ENCODE assay signal across 22 cellular contexts in the genomic region with DNA sequence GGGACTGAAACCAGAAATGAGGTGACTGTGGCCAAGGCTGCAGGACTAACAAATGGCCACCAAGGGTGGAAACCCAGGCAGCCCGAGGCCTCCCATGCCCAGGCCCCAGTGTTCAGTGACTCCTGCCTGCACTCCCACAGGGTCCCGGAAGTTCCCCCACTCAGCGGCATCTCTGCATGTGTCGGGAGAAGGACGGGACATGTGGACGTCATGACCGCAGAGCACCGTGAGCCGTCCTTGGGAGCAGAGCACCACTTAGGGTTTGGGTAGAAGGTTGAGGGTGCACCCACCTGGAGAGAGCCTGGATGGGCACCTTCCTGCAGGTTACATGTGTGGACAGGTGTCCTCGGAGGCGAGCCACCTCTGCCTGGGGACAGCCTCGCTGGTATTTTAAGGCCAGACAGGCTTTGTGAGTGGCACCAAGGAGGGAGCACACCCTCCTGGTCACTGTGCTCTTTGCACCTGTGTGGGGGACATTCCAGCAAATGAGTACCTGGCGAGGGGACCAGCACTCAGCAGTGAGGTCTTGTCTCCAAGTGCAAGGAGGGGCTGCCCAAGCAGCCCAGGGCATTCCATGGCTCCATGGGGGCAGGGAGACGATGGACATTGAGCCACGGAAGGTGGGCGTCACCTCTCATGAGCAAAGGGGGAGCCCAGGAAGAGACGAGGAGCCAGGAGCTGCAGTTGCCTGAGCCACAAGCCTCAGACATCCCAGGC.
A peak's percentile ranks its signal among the peaks of the same experiment; 100 is the strongest.
DNase-seq lines count a peak whose midpoint lies in the region; ATAC-seq, FAIRE-seq and TF ChIP-seq lines count a peak whose summit lies in the region.
"Had no signal": no experiment of that assay in that cellular context is flagged by ENCODE, and none has a peak within 500 bp of the region (broad histone marks: within the 10 kb centered on the region; RNA-seq: fewer than 3 reads in every experiment).

No MANE protein-coding gene starts in this region.

- H4K20me1 ChIP-seq in H1 (replicated peaks in 1 of 2; ENCODE audit: control insufficient read depth in 1 of 2, insufficient read depth in 2 of 2, low read length in 2 of 2) (no peaks in the 10 kb centered on the region), osteoblast (ENCODE audit: insufficient read depth, low read length) (no peaks in the 10 kb centered on the region), PC-9 (ENCODE audit: insufficient read depth) (no peaks in the 10 kb centered on the region)
- H4K20me1 ChIP-seq: BLaER1 treated with 17β-estradiol and CSF1 and Interleukin-3, amounts not matched to agents 10 nM and 100 nM had no signal

- peaks cover 0 to 4% (median 0%) of the 10 kb centered on the region in 4 experiments; a peak in 2 of 7 replicates for H3K4me1 ChIP-seq in H1 (replicated peaks in 1 of 4; ENCODE audit: control insufficient read depth in 3 of 4, insufficient read depth in 4 of 4, low read length in 3 of 4)
- H3K4me1 ChIP-seq in kidney (ENCODE audit: control insufficient read depth in 1 of 2, insufficient read depth in 1 of 2, low read depth in 1 of 2, low read length in 2 of 2) = no peaks in the 10 kb centered on the region
- no peaks in the 10 kb centered on the region for H3K4me1 ChIP-seq in osteoblast (ENCODE audit: insufficient read depth, low read length)
- H3K4me1 ChIP-seq in PC-9 (replicated peaks; ENCODE audit: insufficient read depth) = no peaks in the 10 kb centered on the region
- H3K4me1 ChIP-seq: A549, Caco-2 had no signal

- TF ChIP-seq EP300 in H1 (IDR thresholded peaks at IDR 0.05; ENCODE audit: borderline replicate concordance in 1 of 2, low read depth in 2 of 2, low read length in 2 of 2) = no peak

- POLR2A ChIA-PET in H1 (lab: Charles Lee; ENCODE audit: partially characterized antibody) (no interaction called here), PC-9 (lab: Charles Lee; ENCODE audit: unreplicated experiment) (no interaction called here)

- H2BK20ac ChIP-seq in H1 (ENCODE audit: low read length) = no peak overlapping the region

- H4K91ac ChIP-seq in H1 (replicated peaks; ENCODE audit: insufficient read length, low read length) = no peak overlapping the region

- H3K27me3 ChIP-seq in H7 (ENCODE audit: control insufficient read depth, insufficient read depth, low read length) (no peaks in the 10 kb centered on the region), H1 (replicated peaks in 1 of 4; ENCODE audit: control insufficient read depth in 3 of 4, extremely low read depth in 1 of 4, insufficient read depth in 3 of 4, low read length in 3 of 4) (no peaks in the 10 kb centered on the region), osteoblast (ENCODE audit: insufficient read depth, low read length) (no peaks in the 10 kb centered on the region), PC-9 (ENCODE audit: insufficient read depth, low read depth) (peaks cover 59% of the 10 kb centered on the region)
- H3K27me3 ChIP-seq: BLaER1 treated with 17β-estradiol and CSF1 and Interleukin-3, amounts not matched to agents 10 nM and 100 nM had no signal

- H3K9me2 ChIP-seq in PC-9 (ENCODE audit: insufficient read depth) = no peaks in the 10 kb centered on the region

- H3K36me3 ChIP-seq in H7 (replicated peaks; ENCODE audit: control insufficient read depth, insufficient read depth, low read length) = no peaks in the 10 kb centered on the region
- no peaks in the 10 kb centered on the region for H3K36me3 ChIP-seq in H1 (ENCODE audit: control insufficient read depth in 2 of 4, insufficient read depth in 4 of 4, low read length in 3 of 4)
- no peaks in the 10 kb centered on the region for H3K36me3 ChIP-seq in kidney (ENCODE audit: control insufficient read depth in 1 of 2, insufficient read depth in 2 of 2, low read length in 2 of 2)
- no peaks in the 10 kb centered on the region for H3K36me3 ChIP-seq in osteoblast (ENCODE audit: insufficient read depth, low read length)
- no peaks in the 10 kb centered on the region for H3K36me3 ChIP-seq in PC-9 (ENCODE audit: low read depth)
- H3K36me3 ChIP-seq: BLaER1 treated with 17β-estradiol and CSF1 and Interleukin-3, amounts not matched to agents 10 nM and 100 nM had no signal

- no peaks in the 10 kb centered on the region for H3K23me2 ChIP-seq in H1 (ENCODE audit: low read depth, low read length)

- no peak overlapping the region for H3K23ac ChIP-seq in H1 (ENCODE audit: insufficient read length)

- no peak overlapping the region for H3K18ac ChIP-seq in H1 (ENCODE audit: extremely low read depth, low read length)

- no peak overlapping the region; the same call in 1 of the 2 replicates for H4K8ac ChIP-seq in H1 (ENCODE audit: extremely low read depth, insufficient read depth, low read length)

- BruUV-seq in PC-9 (replicated peaks; lab: Mats Ljungman, UMichigan) = no TSS peak

- no peak for FAIRE-seq in H1 (lab: Jason Lieb, UNC)
- no peak for FAIRE-seq in kidney (lab: Jason Lieb, UNC)
- FAIRE-seq in frontal cortex (lab: Jason Lieb, UNC) = no peak
- FAIRE-seq: A549, D721Med, G401.6, GM12891 had no signal

- H3K9ac ChIP-seq in H1 (replicated peaks in 1 of 4; ENCODE audit: extremely low read depth in 1 of 4, low read depth in 3 of 4, low read length in 3 of 4) = no peak overlapping the region
- H3K9ac ChIP-seq in kidney (ENCODE audit: low read length in 2 of 2) = no peak overlapping the region
- H3K9ac ChIP-seq: BLaER1 treated with 17β-estradiol and CSF1 and Interleukin-3, amounts not matched to agents 10 nM and 100 nM had no signal

- ATAC-seq in GM19351 (IDR thresholded peaks at IDR 0.05; ENCODE audit: unreplicated experiment) (no peak), HG02571 (IDR thresholded peaks at IDR 0.05; ENCODE audit: unreplicated experiment) (no peak)
- ATAC-seq: A549; CD8-positive, alpha-beta T cell had no signal

- H3K4me3 ChIP-seq in H7 (ENCODE audit: insufficient read depth, low read depth, low read length) = no peak overlapping the region
- no peak overlapping the region for H3K4me3 ChIP-seq in H1 (ENCODE audit: extremely low read depth in 1 of 4, insufficient read depth in 2 of 4, low read depth in 3 of 4, low read length in 4 of 4)
- no peak overlapping the region for H3K4me3 ChIP-seq in kidney (ENCODE audit: low read length in 2 of 2)
- H3K4me3 ChIP-seq in osteoblast (ENCODE audit: insufficient read depth, low read length) = no peak overlapping the region
- no peak overlapping the region for H3K4me3 ChIP-seq in PC-9
- H3K4me3 ChIP-seq: A549; BLaER1 treated with 17β-estradiol and CSF1 and Interleukin-3, amounts not matched to agents 10 nM and 100 nM had no signal

- no peak overlapping the region for H2AK5ac ChIP-seq in H1 (ENCODE audit: low read depth, low read length)

- no peak overlapping the region for H2BK120ac ChIP-seq in H1 (replicated peaks; ENCODE audit: low read depth, low read length)

- H3K9me3 ChIP-seq in H1 (ENCODE audit: insufficient read depth in 2 of 2, low read depth in 1 of 2, low read length in 1 of 2) (no peaks in the 10 kb centered on the region), kidney (ENCODE audit: control insufficient read depth in 1 of 2, low read length in 2 of 2) (no peaks in the 10 kb centered on the region), osteoblast (ENCODE audit: low read depth, low read length) (peaks cover 4% of the 10 kb centered on the region), PC-9 (ENCODE audit: insufficient read depth, low read depth) (no peaks in the 10 kb centered on the region)
- H3K9me3 ChIP-seq: A549; BLaER1 treated with 17β-estradiol and CSF1 and Interleukin-3, amounts not matched to agents 10 nM and 100 nM; Caco-2 had no signal

- WGBS in H1 (ENCODE audit: extremely low coverage in 1 of 2, insufficient coverage in 1 of 2, insufficient read length in 1 of 2, insufficient replicate concordance in 2 of 2, low coverage in 1 of 2, low lambda C conversion rate in 2 of 2, missing lambda C conversion rate in 1 of 2), 2 experiments = 90% methylated on average over 17 of the region's 17 CpGs; no CpG with 5 or more reads in 1 of the 2 experiments

- H2AFZ ChIP-seq in H1 (ENCODE audit: low read length) (no peak overlapping the region; the same call in 1 of the 2 replicates), osteoblast (ENCODE audit: low read length) (no peak overlapping the region), PC-9 (no peak overlapping the region)

- TF ChIP-seq RAD21 in H1 (IDR thresholded peaks at IDR 0.05 in 1 of 2, conservative IDR thresholded peaks at IDR 0.05 in 1 of 2; ENCODE audit: low read depth in 2 of 2, low read length in 2 of 2) = peak; percentile 34 to 35; a peak in 3 of 4 replicates

- H2BK15ac ChIP-seq in H1 (ENCODE audit: low read length) = no peak overlapping the region

- no peak overlapping the region for H3K4me2 ChIP-seq in H1 (ENCODE audit: insufficient read depth in 1 of 2, low read depth in 2 of 2, low read length in 2 of 2)
- no peak overlapping the region for H3K4me2 ChIP-seq in osteoblast (ENCODE audit: insufficient read depth, low read length)
- no peak overlapping the region for H3K4me2 ChIP-seq in PC-9
- H3K4me2 ChIP-seq: A549; BLaER1 treated with 17β-estradiol and CSF1 and Interleukin-3, amounts not matched to agents 10 nM and 100 nM had no signal

- CTCF ChIA-PET in H1 (lab: Charles Lee; ENCODE audit: partially characterized antibody) = interaction anchor here (0.7 to 1.2 kb wide), 3 partner anchors 11 to 163 kb away, joined by 3 to 4 read pairs (median 3); no protein-coding TSS in a partner anchor
- CTCF ChIA-PET in PC-9 (lab: Charles Lee) = no interaction called here

- no peaks in the 10 kb centered on the region for H3F3A ChIP-seq in PC-9 (ENCODE audit: insufficient read depth, low read depth)

- TF ChIP-seq CTCF in H1 (IDR thresholded peaks at IDR 0.05; ENCODE audit: control extremely low read depth in 1 of 3, insufficient read depth in 1 of 3, low read depth in 1 of 3, low read length in 3 of 3) (peak in 2 of 3 experiments; percentile 18 to 19; a peak in 2 of 4 replicates), kidney (IDR thresholded peaks at IDR 0.05; ENCODE audit: borderline replicate concordance, extremely low read depth, insufficient read depth) (no peak), osteoblast (IDR thresholded peaks at IDR 0.05; ENCODE audit: extremely low read depth, low read depth, low read length) (no peak), PC-9 (conservative IDR thresholded peaks at IDR 0.05) (no peak)

- H3K4ac ChIP-seq in H1 (replicated peaks; ENCODE audit: insufficient read length, low read depth, low read length) = no peak overlapping the region

- DNase-seq in H7 = peak; percentile 54
- DNase-seq in H1 (ENCODE audit: low read depth in 1 of 2, low spot score in 2 of 2) = no peak
- DNase-seq in kidney = peak; percentile 56
- peak; percentile 19 for DNase-seq in osteoblast (ENCODE audit: insufficient read length, low spot score, missing footprints)
- DNase-seq in PC-9 = no peak
- DNase-seq in frontal cortex (ENCODE audit: low spot score in 2 of 2) = no peak
- DNase-seq: AML-193; Caco-2; Calu3; CD4-positive, alpha-beta T cell; CD8-positive, alpha-beta T cell; DMS79 treated with DMSO at 0.1 percent for 48 hours; GF-D8 had no signal

- H3K14ac ChIP-seq in H1 (ENCODE audit: insufficient read length) = no peak overlapping the region

- no peak for TF ChIP-seq POLR2A in H1 (IDR thresholded peaks at IDR 0.05; ENCODE audit: control extremely low read depth in 1 of 2, low read depth in 2 of 2, low read length in 2 of 2)

- H3K79me2 ChIP-seq in H1 (ENCODE audit: control insufficient read depth in 1 of 2, insufficient read depth in 2 of 2, low read length in 2 of 2) (no peaks in the 10 kb centered on the region), osteoblast (ENCODE audit: insufficient read depth, low read length) (no peaks in the 10 kb centered on the region), PC-9 (ENCODE audit: low read depth) (no peaks in the 10 kb centered on the region)

- no peak overlapping the region for H2BK5ac ChIP-seq in H1 (ENCODE audit: low read depth, low read length)

- no peak overlapping the region for H3K27ac ChIP-seq in H1 (ENCODE audit: low read depth, low read length)
- H3K27ac ChIP-seq in kidney (ENCODE audit: low read depth in 2 of 2, low read length in 2 of 2) = no peak overlapping the region
- H3K27ac ChIP-seq in osteoblast (ENCODE audit: low read depth, low read length) = no peak overlapping the region
- H3K27ac ChIP-seq in PC-9 = no peak overlapping the region
- H3K27ac ChIP-seq: 22Rv1; A549; BLaER1 treated with 17β-estradiol and CSF1 and Interleukin-3, amounts not matched to agents 10 nM and 100 nM; C4-2B had no signal

- no peak overlapping the region for H4K5ac ChIP-seq in H1 (ENCODE audit: insufficient read length, low read depth, low read length)

- no peaks in the 10 kb centered on the region for H3K79me1 ChIP-seq in H1 (ENCODE audit: low read depth, low read length)

- intact Hi-C loops in kidney (cut with DNase I) = no loop called here
- intact Hi-C loops in PC-9 (cut with micrococcal nuclease; ENCODE audit: unreplicated experiment) = no loop called here

- H3K56ac ChIP-seq in H1 (replicated peaks; ENCODE audit: insufficient read length, low read depth, low read length) = no peak overlapping the region

- H2BK12ac ChIP-seq in H1 (ENCODE audit: low read depth, low read length) = no peak overlapping the region

Comparison
In these comparisons a context has a peak if more than half of its experiments do, and no peak if none do; other contexts are left out.
1. DNase-seq: peak in H7 (single experiment), kidney (single experiment) and osteoblast (single experiment); none in H1 (0 of 2), PC-9 (0 of 2) and frontal cortex (0 of 2).
2. CTCF ChIP-seq: peak in H1 (2 of 3); none in kidney (single experiment), osteoblast (single experiment) and PC-9 (single experiment).